ENCODE assay signal across 19 cellular contexts in genomic region chr18:8368490-8369217, GRCh38.
"Had no signal": no experiment of that assay in that cellular context is flagged by ENCODE, and none has a peak within 500 bp of the region (broad histone marks: within the 10 kb centered on the region; RNA-seq: fewer than 3 reads in every experiment).

No MANE protein-coding gene starts in this region.

- DNase-seq: activated CD4-positive, alpha-beta memory T cell treated with anti-CD3 and anti-CD28 coated beads for 36 hours; activated CD4-positive, alpha-beta T cell treated with anti-CD3 and anti-CD28 coated beads for 48 hours; activated naive CD4-positive, alpha-beta T cell treated with Interleukin-2 at 50 U/mL for 16 hours; activated naive CD8-positive, alpha-beta T cell treated with anti-CD3 and anti-CD28 coated beads for 36 hours; activated T-cell treated with anti-CD3 and anti-CD28 coated beads, Interleukin-2, amount 50 U/mL, for 48 hours; amygdala; effector memory CD4-positive, alpha-beta T cell; foreskin melanocyte; naive thymus-derived CD4-positive, alpha-beta T cell; occipital lobe; sigmoid colon; stimulated activated CD4-positive, alpha-beta T cell treated with anti-CD3 and anti-CD28 coated beads, Interleukin-12 subunit alpha, Interleukin-12 subunit beta, amount 100 ng/mL, for 4 hours; stimulated activated naive CD8-positive, alpha-beta T cell treated with anti-CD3 and anti-CD28 coated beads, Interleukin-15, amount 100 ng/mL, for 72 hours; SW 1271; T-helper 17 cell had no signal

- H3K36me3 ChIP-seq: cardiac muscle cell, sigmoid colon, suprapubic skin, tibial nerve had no signal

- H3K27me3 ChIP-seq: sigmoid colon, tibial nerve had no signal

- H3K9me3 ChIP-seq: sigmoid colon, suprapubic skin, tibial nerve had no signal

- H3K4me3 ChIP-seq: cardiac muscle cell, lung, sigmoid colon, suprapubic skin, tibial nerve had no signal

- H3K27ac ChIP-seq: cardiac muscle cell, sigmoid colon, suprapubic skin, tibial nerve had no signal
